8 cellular contexts compared by ENCODE assay signal in the genomic region with DNA sequence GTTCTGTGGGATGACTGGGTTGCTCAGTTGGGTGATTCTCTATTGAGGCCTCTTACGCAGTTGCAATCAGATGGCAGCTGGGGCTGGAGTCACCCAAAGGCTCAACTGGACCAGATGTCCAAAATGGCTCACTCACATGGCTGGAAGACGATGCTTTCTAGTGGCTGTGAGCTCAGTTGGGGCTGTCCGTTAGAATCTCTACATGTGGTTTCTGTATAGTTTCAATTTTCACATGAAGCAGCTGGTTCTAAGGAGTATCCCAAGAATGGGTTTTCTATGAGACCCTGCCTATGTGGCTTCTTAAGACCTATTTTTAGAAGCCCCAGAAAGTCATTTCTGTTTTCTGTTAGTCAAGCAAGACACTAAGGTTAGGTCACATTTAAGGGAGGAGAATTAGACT. TPM values are rescaled to one million over a fixed set of nuclear protein-coding genes. Genes with fewer than 3 reads are reported as not detected.
DNase-seq lines count a peak whose midpoint lies in the region; ATAC-seq, FAIRE-seq and TF ChIP-seq lines count a peak whose summit lies in the region.

No MANE protein-coding gene starts in this region.

- peak; percentile 95 for DNase-seq in GM12864 (ENCODE audit: low read depth)
- no peak for DNase-seq in astrocyte (ENCODE audit: low read depth)
- DNase-seq in hypothalamus (lab: John Stamatoyannopoulos, UW): no peak
- DNase-seq in UCSD-AML1 (lab: John Stamatoyannopoulos, UW; ENCODE audit: unreplicated experiment): no peak
- no peak for DNase-seq in adrenal gland
- DNase-seq in NCI-H526 (lab: John Stamatoyannopoulos, UW): no peak

- H3K36me3 ChIP-seq in astrocyte (ENCODE audit: insufficient read depth, low read length) (peaks cover 48% of the 10 kb centered on the region), adrenal gland (replicated peaks in 1 of 2) (peaks cover 0 to 52% of the 10 kb centered on the region in 2 donors)

- H3K27ac Mint-ChIP-seq in astrocyte (ENCODE audit: unreplicated experiment): no peak overlapping the region

- intact Hi-C loops in adrenal gland (cut with DNase I): loop anchor here in 1 of 2 donors (10.0 kb wide), 1 partner anchor 291 kb away; no protein-coding TSS in a partner anchor

- peak; percentile 64 for ATAC-seq in GM19455 (IDR thresholded peaks at IDR 0.05; ENCODE audit: unreplicated experiment)
- peak; percentile 52 for ATAC-seq in HG03196 (IDR thresholded peaks at IDR 0.05; ENCODE audit: unreplicated experiment)

- H3K9me3 Mint-ChIP-seq in astrocyte (ENCODE audit: unreplicated experiment): no peaks in the 10 kb centered on the region

- no peaks in the 10 kb centered on the region for H3K27me3 Mint-ChIP-seq in astrocyte (ENCODE audit: low read depth, unreplicated experiment)

- TF ChIP-seq CTCF in GM12864 (IDR thresholded peaks at IDR 0.05; ENCODE audit: low read depth, low read length, missing control alignments): no peak
- no peak for TF ChIP-seq CTCF in astrocyte (IDR thresholded peaks at IDR 0.05; ENCODE audit: insufficient read depth, low read depth, low read length)
- TF ChIP-seq CTCF in adrenal gland (IDR thresholded peaks at IDR 0.05): no peak

- peaks cover 83% of the 10 kb centered on the region for H3K79me2 ChIP-seq in astrocyte (ENCODE audit: insufficient read depth, low read length)

- H3K27ac ChIP-seq in astrocyte (ENCODE audit: low read depth, low read length) (no peak overlapping the region), adrenal gland (peak overlapping the region in 1 of 5 donors; percentile 5)

- H4K20me1 ChIP-seq in astrocyte (ENCODE audit: insufficient read depth, low read length): peaks cover 36% of the 10 kb centered on the region

- 82 to 95% (median 86%) methylated on average over 3 of the region's 3 CpGs for WGBS in adrenal gland, 4 donors

- H2AFZ ChIP-seq in astrocyte (ENCODE audit: low read depth, low read length): no peak overlapping the region

- peaks cover 13% of the 10 kb centered on the region for H3K36me3 Mint-ChIP-seq in astrocyte (ENCODE audit: low read depth, unreplicated experiment)

- H3K4me2 ChIP-seq in astrocyte (ENCODE audit: low read length): no peak overlapping the region

- no peak overlapping the region for H3K4me3 ChIP-seq in GM12864 (ENCODE audit: low read depth, low read length)
- no peak overlapping the region for H3K4me3 ChIP-seq in astrocyte (ENCODE audit: insufficient read depth, low read depth, low read length)
- no peak overlapping the region for H3K4me3 ChIP-seq in adrenal gland

- H3K4me3 Mint-ChIP-seq in astrocyte (ENCODE audit: unreplicated experiment): peak overlapping the region; percentile 1

- peaks cover 58% of the 10 kb centered on the region for H3K4me1 Mint-ChIP-seq in astrocyte (ENCODE audit: low read depth, unreplicated experiment)

- TF ChIP-seq POLR2A in adrenal gland (IDR thresholded peaks at IDR 0.05): no peak

- no peak overlapping the region for H3K9ac ChIP-seq in astrocyte (ENCODE audit: low read length)

- no peaks in the 10 kb centered on the region for H3K27me3 ChIP-seq in astrocyte (ENCODE audit: insufficient read depth, low read length)
- no peaks in the 10 kb centered on the region for H3K27me3 ChIP-seq in adrenal gland

- FAIRE-seq in astrocyte (lab: Jason Lieb, UNC): no peak

- H3K9me3 ChIP-seq in astrocyte (ENCODE audit: insufficient read depth, low read depth, low read length): no peaks in the 10 kb centered on the region
- no peaks in the 10 kb centered on the region for H3K9me3 ChIP-seq in adrenal gland (replicated peaks in 1 of 3)

- H3K4me1 ChIP-seq in astrocyte (ENCODE audit: insufficient read depth, low read length) (peaks cover 30% of the 10 kb centered on the region), adrenal gland (replicated peaks in 1 of 2) (peaks cover 25 to 51% of the 10 kb centered on the region in 2 donors)

RNA-seq across cellular contexts. Expression of gene XRCC5, which starts 4.4 kb away (rescaled TPM):
- total RNA-seq in astrocyte: 237 and 249 TPM in 2 replicates
- 100 to 1,000 TPM; 104 to 224 (median 158) TPM for total RNA-seq in adrenal gland
- polyA plus RNA-seq in adrenal gland: 100 to 1,000 TPM in 1 of 3 donors, 10 to 100 TPM in 2; 58.4 to 198 (median 59.5) TPM

RNA-seq across cellular contexts. Expression of gene TMEM169, which starts 31.9 kb away (rescaled TPM):
- total RNA-seq in astrocyte (17.9 and 20.1 TPM in 2 replicates), adrenal gland (1 to 10 TPM in 2 of 8 donors, under 1 TPM in 6; 0.12 to 1.3 (median 0.64) TPM)
- polyA plus RNA-seq in adrenal gland: 1 to 10 TPM in 1 of 3 donors, under 1 TPM in 2; 0.24 to 1.2 (median 0.88) TPM

RNA-seq across cellular contexts. Expression of gene PECR, which starts 32.0 kb away (rescaled TPM):
- total RNA-seq in astrocyte (17.0 and 17.3 TPM in 2 replicates), adrenal gland (10 to 100 TPM in 5 of 8 donors, 1 to 10 TPM in 3; 6.0 to 22.2 (median 10.8) TPM)
- polyA plus RNA-seq in adrenal gland: 10 to 100 TPM in 1 of 3 donors, 1 to 10 TPM in 2; 5.3 to 11.3 (median 8.2) TPM
